In the genomic region with DNA sequence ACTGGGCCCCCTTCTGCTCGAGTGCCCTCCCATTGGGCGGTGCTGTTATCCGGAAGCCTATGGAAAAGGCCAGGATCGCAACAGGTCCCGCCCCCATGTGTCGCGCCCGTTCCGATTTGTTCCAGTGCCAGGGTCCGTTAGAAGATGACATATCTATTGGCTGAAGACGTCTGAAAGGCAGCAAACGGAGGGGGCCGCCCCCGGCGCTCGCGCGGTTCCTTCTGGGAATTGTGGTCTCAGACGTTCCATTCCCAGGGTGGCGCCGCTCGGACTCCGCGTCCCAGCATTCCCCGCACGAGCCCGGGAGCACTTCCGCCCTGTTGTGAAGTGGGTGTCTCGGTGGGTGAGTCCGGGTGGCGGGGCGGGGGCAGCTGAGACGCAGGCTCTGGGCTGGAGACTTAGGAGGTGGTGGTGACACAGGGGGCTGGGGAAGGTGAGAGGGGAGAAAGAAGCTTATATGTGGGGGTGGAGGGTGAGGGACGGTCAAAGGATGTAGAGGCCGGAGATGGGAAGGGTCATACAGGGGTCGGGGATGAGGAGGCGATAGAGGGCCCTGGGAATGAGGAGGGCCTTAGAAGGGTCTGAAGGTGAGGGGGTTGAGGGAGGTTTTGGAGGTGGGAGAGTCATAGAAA, we compare ENCODE assay signal across 1 cellular context.
A peak's percentile ranks its signal among the peaks of the same experiment; 100 is the strongest.
TF ChIP-seq lines count a peak whose summit lies in the region.

TSS of gene ZSCAN20 (plus strand) at position 297 of the 632 bp plus-strand sequence. CDS start 6,644 bp downstream, outside the sequence.

TF ChIP-seq in HEK293, 187 proteins besides CTCF, POLR2A, EP300 and RAD21 (continued from another document):
- TF ChIP-seq, protein P1, sequence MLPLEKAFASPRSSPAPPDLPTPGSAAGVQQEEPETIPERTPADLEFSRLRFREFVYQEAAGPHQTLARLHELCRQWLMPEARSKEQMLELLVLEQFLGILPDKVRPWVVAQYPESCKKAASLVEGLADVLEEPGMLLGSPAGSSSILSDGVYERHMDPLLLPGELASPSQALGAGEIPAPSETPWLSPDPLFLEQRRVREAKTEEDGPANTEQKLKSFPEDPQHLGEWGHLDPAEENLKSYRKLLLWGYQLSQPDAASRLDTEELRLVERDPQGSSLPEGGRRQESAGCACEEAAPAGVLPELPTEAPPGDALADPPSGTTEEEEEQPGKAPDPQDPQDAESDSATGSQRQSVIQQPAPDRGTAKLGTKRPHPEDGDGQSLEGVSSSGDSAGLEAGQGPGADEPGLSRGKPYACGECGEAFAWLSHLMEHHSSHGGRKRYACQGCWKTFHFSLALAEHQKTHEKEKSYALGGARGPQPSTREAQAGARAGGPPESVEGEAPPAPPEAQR (tag by site-specific recombination; IDR thresholded peaks at IDR 0.05): no peak
- TF ChIP-seq SCRT1 (tag by site-specific recombination; IDR thresholded peaks at IDR 0.05; ENCODE audit: borderline replicate concordance) (peak; percentile 86), ZNF76 (tag by site-specific recombination; IDR thresholded peaks at IDR 0.05; ENCODE audit: borderline replicate concordance, low read depth) (peak; percentile 97), ZFP41 (tag by site-specific recombination; IDR thresholded peaks at IDR 0.05; ENCODE audit: borderline replicate concordance) (no peak)
